In the genomic region with DNA sequence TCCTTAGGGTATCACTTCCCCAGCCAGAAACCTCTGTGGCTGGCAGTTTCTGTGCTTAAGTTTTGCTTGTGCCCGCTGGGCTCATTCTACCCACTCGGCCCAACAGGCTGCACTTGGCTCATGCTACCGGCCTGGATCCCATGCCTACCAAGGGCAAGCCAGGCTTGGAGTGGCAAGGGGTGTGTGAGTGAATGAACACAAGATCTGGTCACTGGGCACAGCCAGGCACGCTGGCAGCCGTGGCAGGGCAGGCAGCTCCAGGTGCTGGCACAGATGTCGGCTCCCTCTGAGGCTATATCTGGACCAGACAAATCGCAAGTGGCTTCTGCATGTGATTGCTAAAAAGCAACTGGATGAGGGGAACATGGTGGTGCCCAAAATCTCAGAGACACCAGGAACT, we compare ENCODE assay signal across 16 cellular contexts.
"Had no signal": no experiment of that assay in that cellular context is flagged by ENCODE, and none has a peak within 500 bp of the region (broad histone marks: within the 10 kb centered on the region; RNA-seq: fewer than 3 reads in every experiment).

No MANE protein-coding gene starts in this region.

- DNase-seq: dermis blood vessel endothelial cell; effector memory CD4-positive, alpha-beta T cell; esophagus squamous epithelium; foreskin melanocyte; head of caudate nucleus; hippocampal formation; kidney glomerular epithelial cell; left colon; sigmoid colon; stimulated activated CD4-positive, alpha-beta T cell treated with anti-CD3 and anti-CD28 coated beads, Interleukin-4, amount 100 ng/mL, for 4 hours; stimulated activated naive CD8-positive, alpha-beta T cell treated with anti-CD3 and anti-CD28 coated beads, Interleukin-15, Interleukin-2, amounts not matched to agents 100 U/mL and 50 U/mL, for 24 hours; substantia nigra; testis; tibial artery had no signal

- ATAC-seq: left colon; natural killer cell treated with Interleukin-12 subunit alpha and Interleukin-12 subunit beta and Interleukin-15 and Interleukin-18, amount 100 ng/mL, for 72 hours; stimulated activated memory B cell treated with anti-CD40 and anti-IgM and Interleukin-4, amounts not matched to agents 10 μg/mL and 1 μg/mL and 100 μg/mL, for 72 hours; stimulated activated naive CD8-positive, alpha-beta T cell treated with anti-CD3 and anti-CD28 coated beads, Interleukin-15, Interleukin-2, amounts not matched to agents 100 U/mL and 50 U/mL, for 24 hours had no signal
